25 cellular contexts compared by ENCODE assay signal in the genomic region with DNA sequence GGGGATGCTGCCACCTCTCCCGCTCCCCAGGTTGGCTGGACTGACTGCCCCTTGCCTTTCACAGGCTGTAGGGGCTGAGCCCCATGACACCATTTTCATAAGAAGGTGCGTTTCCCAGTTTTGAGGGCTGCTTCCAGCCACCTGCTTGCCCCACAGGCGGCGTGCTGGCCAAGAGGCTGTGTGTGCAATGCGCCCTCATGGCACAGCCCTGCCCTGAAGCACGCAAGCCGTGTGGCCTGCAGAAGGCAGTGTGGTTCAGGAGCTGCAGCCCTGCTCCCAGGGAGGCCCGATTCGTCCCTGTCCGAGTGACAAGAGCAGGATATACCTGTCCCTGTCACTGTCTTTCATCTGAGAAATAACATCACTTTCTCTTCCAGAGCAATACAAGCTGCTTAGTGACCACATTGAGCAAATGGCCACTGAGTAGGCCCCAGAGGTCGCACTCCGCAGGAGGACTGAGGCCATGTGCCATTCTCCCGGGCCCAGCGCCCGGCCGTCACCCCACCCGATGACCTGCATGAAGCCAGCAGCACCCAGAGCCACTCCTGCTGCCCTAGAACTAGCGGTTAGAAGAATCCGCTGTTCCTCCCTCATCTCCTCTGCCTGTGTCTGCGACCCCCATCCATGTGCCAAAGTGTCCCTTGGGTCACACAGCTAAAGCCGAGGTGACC. TPM values are rescaled to one million over a fixed set of nuclear protein-coding genes. Genes with fewer than 3 reads are reported as not detected.
"Had no signal": no experiment of that assay in that cellular context is flagged by ENCODE, and none has a peak within 500 bp of the region (broad histone marks: within the 10 kb centered on the region; RNA-seq: fewer than 3 reads in every experiment).

No MANE protein-coding gene starts in this region.

- DNase-seq: activated CD4-positive, alpha-beta T cell treated with anti-CD3 and anti-CD28 coated beads, Interleukin-2, amount 10 ng/mL, durations not matched to agents 24 days and 14 days; activated CD4-positive, alpha-beta T cell treated with anti-CD3 and anti-CD28 coated beads, Interleukin-2, amount 50 U/mL, for 48 hours; activated CD4-positive, CD25-positive, alpha-beta regulatory T cell treated with anti-CD3 and anti-CD28 coated beads, Interleukin-2, amount 50 U/mL, for 72 hours; activated CD8-positive, alpha-beta memory T cell treated with anti-CD3 and anti-CD28 coated beads, Interleukin-2, amount 10 ng/mL, durations not matched to agents 7 days and 5 days; activated effector memory CD4-positive, alpha-beta T cell treated with anti-CD3 and anti-CD28 coated beads, Interleukin-2, amount 50 U/mL, for 16 hours; activated naive CD4-positive, alpha-beta T cell treated with Interleukin-2 at 50 U/mL for 16 hours; activated naive CD8-positive, alpha-beta T cell treated with anti-CD3 and anti-CD28 coated beads, Interleukin-2, amount 50 U/mL, for 24 hours; activated T-cell treated with anti-CD3 and anti-CD28 coated beads, Interleukin-2, amount 50 U/mL, for 4 hours; amygdala; KBM-7; NCI-H1048; NCI-H1930; NCI-H2171 treated with DMSO at 0.1 percent for 48 hours; NCI-H345; NCI-H510A; Peyer's patch; SHP77 treated with DMSO at 0.1 percent for 48 hours; T-helper 9 cell had no signal

- H3K27ac Mint-ChIP-seq: activated CD4-positive, alpha-beta T cell treated with anti-CD3 and anti-CD28 coated beads, Interleukin-2, amount 10 ng/mL, durations not matched to agents 24 days and 14 days; activated CD8-positive, alpha-beta memory T cell treated with anti-CD3 and anti-CD28 coated beads, Interleukin-2, amount 10 ng/mL, durations not matched to agents 7 days and 5 days; activated naive CD8-positive, alpha-beta T cell treated with anti-CD3 and anti-CD28 coated beads, Interleukin-2, amount 50 U/mL, for 24 hours; T-helper 1 cell treated with Interleukin-12 subunit alpha and Interleukin-12 subunit beta and Interleukin-4 antibody, amounts not matched to agents 30 μg/mL and 1 μg/mL, for 36 hours had no signal

- H3K4me3 Mint-ChIP-seq: activated CD4-positive, alpha-beta T cell treated with anti-CD3 and anti-CD28 coated beads, Interleukin-2, amount 10 ng/mL, durations not matched to agents 24 days and 14 days; activated CD8-positive, alpha-beta memory T cell treated with anti-CD3 and anti-CD28 coated beads, Interleukin-2, amount 10 ng/mL, durations not matched to agents 7 days and 5 days; activated naive CD8-positive, alpha-beta T cell treated with anti-CD3 and anti-CD28 coated beads, Interleukin-2, amount 50 U/mL, for 24 hours; activated T-cell treated with anti-CD3 and anti-CD28 coated beads, Interleukin-2, amount 50 U/mL, for 4 hours; brain; central memory CD8-positive, alpha-beta T cell; T-helper 1 cell treated with Interleukin-12 subunit alpha and Interleukin-12 subunit beta and Interleukin-4 antibody, amounts not matched to agents 30 μg/mL and 1 μg/mL, for 36 hours; WTC11 had no signal

- H3K27me3 Mint-ChIP-seq: activated CD4-positive, alpha-beta T cell treated with anti-CD3 and anti-CD28 coated beads, Interleukin-2, amount 10 ng/mL, durations not matched to agents 24 days and 14 days; activated CD8-positive, alpha-beta memory T cell treated with anti-CD3 and anti-CD28 coated beads, Interleukin-2, amount 10 ng/mL, durations not matched to agents 7 days and 5 days; activated naive CD8-positive, alpha-beta T cell treated with anti-CD3 and anti-CD28 coated beads, Interleukin-2, amount 50 U/mL, for 24 hours; central memory CD8-positive, alpha-beta T cell had no signal

- H3K36me3 Mint-ChIP-seq: activated CD8-positive, alpha-beta memory T cell treated with anti-CD3 and anti-CD28 coated beads, Interleukin-2, amount 10 ng/mL, durations not matched to agents 7 days and 5 days; activated naive CD4-positive, alpha-beta T cell treated with anti-CD3 and anti-CD28 coated beads, Interleukin-2, amount 50 U/mL, for 72 hours; brain; WTC11 had no signal

- H3K27me3 ChIP-seq: Peyer's patch had no signal

- H3K9me3 Mint-ChIP-seq: activated CD4-positive, alpha-beta T cell treated with anti-CD3 and anti-CD28 coated beads, Interleukin-2, amount 10 ng/mL, durations not matched to agents 24 days and 14 days; activated naive CD4-positive, alpha-beta T cell treated with anti-CD3 and anti-CD28 coated beads, Interleukin-2, amount 50 U/mL, for 72 hours; activated naive CD8-positive, alpha-beta T cell treated with anti-CD3 and anti-CD28 coated beads, Interleukin-2, amount 50 U/mL, for 24 hours; activated T-cell treated with anti-CD3 and anti-CD28 coated beads, Interleukin-2, amount 50 U/mL, for 4 hours; brain; central memory CD8-positive, alpha-beta T cell; T-helper 1 cell treated with Interleukin-12 subunit alpha and Interleukin-12 subunit beta and Interleukin-4 antibody, amounts not matched to agents 30 μg/mL and 1 μg/mL, for 36 hours; WTC11 had no signal

- ATAC-seq: activated CD8-positive, alpha-beta memory T cell treated with anti-CD3 and anti-CD28 coated beads, Interleukin-2, amount 10 ng/mL, durations not matched to agents 7 days and 5 days; activated naive CD4-positive, alpha-beta T cell treated with anti-CD3 and anti-CD28 coated beads, Interleukin-2, amount 50 U/mL, for 72 hours; activated naive CD8-positive, alpha-beta T cell treated with anti-CD3 and anti-CD28 coated beads, Interleukin-2, amount 50 U/mL, for 24 hours; activated T-cell treated with anti-CD3 and anti-CD28 coated beads, Interleukin-2, amount 50 U/mL, for 4 hours; WTC11 had no signal

- H3K9me3 ChIP-seq: Peyer's patch had no signal

RNA-seq across cellular contexts. Expression of gene CIBAR2, which starts 24.2 kb away (rescaled TPM):
- total RNA-seq: activated CD4-positive, alpha-beta T cell treated with anti-CD3 and anti-CD28 coated beads, Interleukin-2, amount 10 ng/mL, durations not matched to agents 24 days and 14 days; activated CD8-positive, alpha-beta memory T cell treated with anti-CD3 and anti-CD28 coated beads, Interleukin-2, amount 10 ng/mL, durations not matched to agents 7 days and 5 days; activated naive CD4-positive, alpha-beta T cell treated with anti-CD3 and anti-CD28 coated beads, Interleukin-2, amount 50 U/mL, for 72 hours; activated T-cell treated with anti-CD3 and anti-CD28 coated beads, Interleukin-2, amount 50 U/mL, for 4 hours; astrocyte; Peyer's patch; SK-MEL-5; WTC11 had no signal
